ENCODE assay signal across 9 cellular contexts in genomic region chr1:115764541-115764940, GRCh38. TPM values are rescaled to one million over a fixed set of nuclear protein-coding genes. Genes with fewer than 3 reads are reported as not detected.
DNase-seq lines count a peak whose midpoint lies in the region; ATAC-seq and TF ChIP-seq lines count a peak whose summit lies in the region.
"Had no signal": no experiment of that assay in that cellular context is flagged by ENCODE, and none has a peak within 500 bp of the region (broad histone marks: within the 10 kb centered on the region; RNA-seq: fewer than 3 reads in every experiment).

No MANE protein-coding gene starts in this region.

- peaks cover 0 to 56% (median 10%) of the 10 kb centered on the region in 12 donors for H3K4me1 ChIP-seq in heart left ventricle
- H3K4me1 ChIP-seq: SJSA1 had no signal

- H3K9me3 ChIP-seq in heart left ventricle, result peaks cover 0 to 3% (median 0%) of the 10 kb centered on the region in 12 donors
- H3K9me3 ChIP-seq: SJSA1 had no signal

- DNase-seq in NOMO-1 treated with DMSO at 0.1 percent for 48 hours (lab: John Stamatoyannopoulos, UW; ENCODE audit: unreplicated experiment) (peak; percentile 7), NOMO-1 treated with dmso at 0.1 percent for 144 hours (lab: John Stamatoyannopoulos, UW; ENCODE audit: unreplicated experiment) (no peak), RWPE1 (ENCODE audit: low spot score) (peak; percentile 26), heart left ventricle (peak in 1 of 5 donors; percentile 32), type B pancreatic cell (ENCODE audit: extremely low spot score, unreplicated experiment) (no peak), NCI-H2227 (lab: John Stamatoyannopoulos, UW; ENCODE audit: unreplicated experiment) (no peak), retina (no peak)

- H3K27ac ChIP-seq in RWPE1 (no peak overlapping the region), heart left ventricle (peak overlapping the region in 6 of 12 donors; percentile 41 to 100 (median 92))
- H3K27ac ChIP-seq: SJSA1 had no signal

- H3K27ac Mint-ChIP-seq in type B pancreatic cell, result no peak overlapping the region

- 4 to 15% (median 6%) methylated on average over 1 of the region's 1 CpG for WGBS in heart left ventricle, 4 donors

- ATAC-seq in heart left ventricle (no peak), GM18511 (IDR thresholded peaks at IDR 0.05; ENCODE audit: unreplicated experiment) (no peak)

- peak overlapping the region in 7 of 12 donors; percentile 60 to 86 (median 64) for H3K4me3 ChIP-seq in heart left ventricle
- H3K4me3 ChIP-seq: SJSA1 had no signal

- no peaks in the 10 kb centered on the region for H3K36me3 Mint-ChIP-seq in type B pancreatic cell

- TF ChIP-seq POLR2A in heart left ventricle (IDR thresholded peaks at IDR 0.05), result no peak

- intact Hi-C loops in heart left ventricle (cut with DNase I), result loop anchor here in 5 of 10 donors (2.0 to 10.0 kb wide), 4 partner anchors 37 to 630 kb away; no protein-coding TSS in a partner anchor

- peaks cover 14% of the 10 kb centered on the region for H3K4me1 Mint-ChIP-seq in type B pancreatic cell (ENCODE audit: unreplicated experiment)

- no peaks in the 10 kb centered on the region for H3K9me3 Mint-ChIP-seq in type B pancreatic cell

- H3K36me3 ChIP-seq in heart left ventricle, result peaks cover 0 to 23% (median 0%) of the 10 kb centered on the region in 9 donors
- H3K36me3 ChIP-seq: SJSA1 had no signal

- no peak overlapping the region for H3K4me3 Mint-ChIP-seq in type B pancreatic cell

- no peak; the same call in 1 of the 2 replicates for TF ChIP-seq CTCF in RWPE1 (conservative IDR thresholded peaks at IDR 0.05; ENCODE audit: low read depth)
- peak in 10 of 12 donors; percentile 32 to 65 (median 45) for TF ChIP-seq CTCF in heart left ventricle (IDR thresholded peaks at IDR 0.05)
- TF ChIP-seq CTCF in type B pancreatic cell (conservative IDR thresholded peaks at IDR 0.05), result peak; percentile 72

- H3K27me3 Mint-ChIP-seq in type B pancreatic cell, result no peaks in the 10 kb centered on the region

- no peaks in the 10 kb centered on the region for H3K27me3 ChIP-seq in heart left ventricle
- H3K27me3 ChIP-seq: SJSA1 had no signal

- POLR2A ChIA-PET in RWPE1 (lab: Yijun Ruan, JAX; ENCODE audit: low non-redundant PET), result interaction anchor here (1.0 kb wide), 1 partner anchor 122 kb away, joined by 3 read pairs; no protein-coding TSS in a partner anchor

- CTCF ChIA-PET in RWPE1 (lab: Yijun Ruan, JAX), result interaction anchor here (0.6 to 2.7 kb wide), 13 partner anchors 8 to 554 kb away, joined by 3 to 28 read pairs (median 4); no protein-coding TSS in a partner anchor

RNA-seq across cellular contexts. Expression of gene CASQ2, which starts 4.0 kb away (rescaled TPM):
- total RNA-seq in heart left ventricle, result 1,000 to 10,000 TPM in 5 of 9 donors, 100 to 1,000 TPM in 4; 700 to 1,692 (median 1,156) TPM
- 100 to 1,000 TPM; 444 to 563 TPM for polyA plus RNA-seq in heart left ventricle
- total RNA-seq in type B pancreatic cell (ENCODE audit: low replicate concordance), result 0.14 TPM in 1 of 2 replicates, not detected in the other
- total RNA-seq: SJSA1 had no signal

Comparison
In these comparisons a context has a peak if more than half of its experiments do, and no peak if none do; other contexts are left out.
1. DNase-seq: peak in NOMO-1 treated with DMSO at 0.1 percent for 48 hours (single experiment) and RWPE1 (single experiment); none in NOMO-1 treated with dmso at 0.1 percent for 144 hours (single experiment), type B pancreatic cell (single experiment), NCI-H2227 (single experiment) and retina (single experiment).
2. RNA of gene CASQ2, which starts 4.0 kb away (total RNA-seq): 700 to 1,692 TPM in heart left ventricle; 0.14 TPM in type B pancreatic cell; every median in the first group is over 100 times any median in the second.